8 cellular contexts compared by ENCODE assay signal in the genomic region with DNA sequence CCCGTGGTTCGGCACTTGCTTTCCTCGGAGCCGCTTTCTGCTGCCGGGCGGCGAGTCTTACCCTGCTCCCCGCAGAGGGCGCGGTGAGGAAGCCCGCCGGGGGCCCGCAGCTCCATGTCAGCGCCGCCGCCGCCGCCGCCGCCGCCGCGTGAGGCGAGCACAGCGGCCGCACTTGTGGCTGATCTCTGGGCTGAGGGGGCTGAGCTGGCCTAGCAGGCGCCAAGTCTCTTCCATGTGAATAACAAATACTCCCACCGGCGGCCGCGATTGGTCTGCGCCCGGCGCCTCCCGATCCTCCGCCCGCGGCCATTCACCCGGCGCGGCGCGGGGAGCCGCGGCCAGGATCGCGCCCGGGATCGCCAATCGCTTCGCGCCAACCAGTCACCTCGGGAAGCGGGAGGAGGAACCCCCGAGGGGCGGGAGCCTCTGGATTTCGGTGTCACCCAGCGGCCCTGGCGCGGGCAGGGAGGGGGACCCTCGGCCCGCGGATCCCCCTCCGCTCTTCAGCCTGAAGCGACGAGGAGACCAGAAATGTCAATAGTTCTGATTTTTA. TPM values are rescaled to one million over a fixed set of nuclear protein-coding genes. Genes with fewer than 3 reads are reported as not detected.
DNase-seq lines count a peak whose midpoint lies in the region; ATAC-seq, FAIRE-seq and TF ChIP-seq lines count a peak whose summit lies in the region.

A gene (minus strand): TSS at position 206 of the 553 bp plus-strand sequence.

- H2AFZ ChIP-seq in HepG2 (ENCODE audit: low read length) = no peak within 1 kb of the TSS

- H3K36me3 Mint-ChIP-seq in IgD-negative memory B cell = no peaks in the 10 kb centered on the region
- peaks cover 7% of the 10 kb centered on the region for H3K36me3 Mint-ChIP-seq in dendritic cell treated with granulocyte-macrophage colony-stimulating factor and Interleukin-4, amounts not matched to agents 40 ng/mL and 50 ng/mL, for 4 days (ENCODE audit: low read depth)
- no peaks in the 10 kb centered on the region for H3K36me3 Mint-ChIP-seq in stimulated activated effector memory CD8-positive, alpha-beta T cell treated with anti-CD3 and anti-CD28 coated beads, Interleukin-12 subunit alpha, Interleukin-12 subunit beta, amount 100 ng/mL, for 72 hours

- intact Hi-C loops in dendritic cell treated with granulocyte-macrophage colony-stimulating factor and Interleukin-4, amounts not matched to agents 40 ng/mL and 50 ng/mL, for 4 days (cut with micrococcal nuclease) = no loop called here
- intact Hi-C loops in HepG2 (cut with micrococcal nuclease; ENCODE audit: unreplicated experiment) = loop anchor here (5.0 kb wide), 1 partner anchor 451 kb away; no protein-coding TSS in a partner anchor

- H3K9me3 Mint-ChIP-seq in IgD-negative memory B cell = no peaks in the 10 kb centered on the region
- no peaks in the 10 kb centered on the region for H3K9me3 Mint-ChIP-seq in dendritic cell treated with granulocyte-macrophage colony-stimulating factor and Interleukin-4, amounts not matched to agents 40 ng/mL and 50 ng/mL, for 4 days
- no peaks in the 10 kb centered on the region for H3K9me3 Mint-ChIP-seq in stimulated activated effector memory CD8-positive, alpha-beta T cell treated with anti-CD3 and anti-CD28 coated beads, Interleukin-12 subunit alpha, Interleukin-12 subunit beta, amount 100 ng/mL, for 72 hours

- H3K27me3 ChIP-seq in HepG2 (ENCODE audit: control insufficient read depth in 1 of 2, insufficient read depth in 2 of 2, low read length in 2 of 2) = peaks cover 8 to 71% of the 10 kb centered on the region in 2 experiments

- no peak for TF ChIP-seq EP300 in HepG2 (IDR thresholded peaks at IDR 0.05; ENCODE audit: low read depth in 2 of 2, low read length in 2 of 2)
- TF ChIP-seq EP300 in HepG2 (CRISPR knock-in tag; IDR thresholded peaks at IDR 0.05; ENCODE audit: borderline replicate concordance) = no peak

- 0 out of 2 replicates have a peak, but pooled peaks have one; percentile 14 for TF ChIP-seq RAD21 in HepG2 (CRISPR knock-in tag; IDR thresholded peaks at IDR 0.05)

- 7% methylated on average over 28 of the region's 66 CpGs for WGBS in HepG2 (ENCODE audit: low lambda C conversion rate)

- peaks cover 55% of the 10 kb centered on the region for H3K27me3 Mint-ChIP-seq in IgD-negative memory B cell
- peaks cover 89% of the 10 kb centered on the region for H3K27me3 Mint-ChIP-seq in dendritic cell treated with granulocyte-macrophage colony-stimulating factor and Interleukin-4, amounts not matched to agents 40 ng/mL and 50 ng/mL, for 4 days

- H3K4me2 ChIP-seq in HepG2 (ENCODE audit: low read depth, low read length) = peak within 1 kb of the TSS; percentile 89

- H3K27ac ChIP-seq in SK-N-MC (peak within 1 kb of the TSS; percentile 73), HepG2 (ENCODE audit: extremely low read length, insufficient read depth, low read length) (no peak within 1 kb of the TSS)

- peak within 1 kb of the TSS in 1 of 3 donors; percentile 6 for H3K27ac Mint-ChIP-seq in IgD-negative memory B cell
- peak within 1 kb of the TSS; percentile 48 for H3K27ac Mint-ChIP-seq in dendritic cell treated with granulocyte-macrophage colony-stimulating factor and Interleukin-4, amounts not matched to agents 40 ng/mL and 50 ng/mL, for 4 days
- H3K27ac Mint-ChIP-seq in stimulated activated effector memory CD8-positive, alpha-beta T cell treated with anti-CD3 and anti-CD28 coated beads, Interleukin-12 subunit alpha, Interleukin-12 subunit beta, amount 100 ng/mL, for 72 hours = no peak within 1 kb of the TSS

- peak within 1 kb of the TSS; percentile 89 to 94 (median 92) for H3K4me3 Mint-ChIP-seq in IgD-negative memory B cell
- H3K4me3 Mint-ChIP-seq in dendritic cell treated with granulocyte-macrophage colony-stimulating factor and Interleukin-4, amounts not matched to agents 40 ng/mL and 50 ng/mL, for 4 days = peak within 1 kb of the TSS; percentile 89
- H3K4me3 Mint-ChIP-seq in stimulated activated effector memory CD8-positive, alpha-beta T cell treated with anti-CD3 and anti-CD28 coated beads, Interleukin-12 subunit alpha, Interleukin-12 subunit beta, amount 100 ng/mL, for 72 hours = peak within 1 kb of the TSS; percentile 78

- TF ChIP-seq POLR2A in HepG2 (IDR thresholded peaks at IDR 0.05; ENCODE audit: insufficient read depth in 1 of 2, low read depth in 2 of 2, low read length in 2 of 2) = no peak

- in situ Hi-C loops in HepG2 (cut with HindIII; ENCODE audit: extremely low pct_ligation_motif_present, low pct_unique_long_range_greater_than_20kb) = loop anchor here (10.0 kb wide), 1 partner anchor 148 kb away; no protein-coding TSS in a partner anchor

- CTCF ChIA-PET in HepG2 (lab: Yijun Ruan, JAX; ENCODE audit: low intra/inter-chr PET ratio, low total read pairs) = no interaction called here

- ATAC-seq in HepG2 (peak; percentile 68), HG03097 (IDR thresholded peaks at IDR 0.05; ENCODE audit: low FRiP score, unreplicated experiment) (no peak)
- peak; percentile 14 for ATAC-seq in stimulated activated effector memory CD8-positive, alpha-beta T cell treated with anti-CD3 and anti-CD28 coated beads, Interleukin-12 subunit alpha, Interleukin-12 subunit beta, amount 100 ng/mL, for 72 hours

- peak; percentile 12 for DNase-seq in stimulated activated CD4-positive, alpha-beta T cell treated with anti-CD3 and anti-CD28 coated beads, Interleukin-12 subunit alpha, Interleukin-12 subunit beta, amount 100 ng/mL, for 4 hours
- DNase-seq in stimulated activated CD4-positive, alpha-beta T cell treated with anti-CD3 and anti-CD28 coated beads, Interleukin-2, amount 100 ng/mL, for 48 hours = no peak
- DNase-seq in SK-N-MC (ENCODE audit: low read depth, low spot score) = no peak
- peak; percentile 9 for DNase-seq in HepG2 (ENCODE audit: low spot score)
- no peak for DNase-seq in stimulated activated effector memory CD8-positive, alpha-beta T cell treated with anti-CD3 and anti-CD28 coated beads, Interleukin-12 subunit alpha, Interleukin-12 subunit beta, amount 100 ng/mL, for 72 hours (ENCODE audit: low spot score in 2 of 2)

- 0 out of 2 replicates have a peak, but pooled peaks cover 5% of the 10 kb centered on the region for H3K4me1 ChIP-seq in HepG2 (ENCODE audit: insufficient read depth, low read length)

- TF ChIP-seq CTCF in HepG2 (CRISPR knock-in tag; IDR thresholded peaks at IDR 0.05) = no peak

- H3K36me3 ChIP-seq in SK-N-MC (ENCODE audit: insufficient read depth, low read length) (no peaks in the 10 kb centered on the region), HepG2 (replicated peaks in 1 of 2; ENCODE audit: control insufficient read depth in 1 of 2, insufficient read depth in 2 of 2, low read length in 2 of 2) (no peaks in the 10 kb centered on the region)

- H3K4me3 ChIP-seq in SK-N-MC (peak within 1 kb of the TSS; percentile 96), HepG2 (replicated peaks in 1 of 3; ENCODE audit: insufficient read depth in 1 of 3, low read depth in 2 of 3, low read length in 3 of 3) (peak within 1 kb of the TSS; percentile 65 to 73 (median 70))

- H3K9me3 ChIP-seq in SK-N-MC (ENCODE audit: low read depth, low read length) (no peaks in the 10 kb centered on the region), HepG2 (ENCODE audit: low read length) (no peaks in the 10 kb centered on the region)

- no TSS peak for BruUV-seq in HepG2 (replicated peaks; lab: Mats Ljungman, UMichigan)

- peak within 1 kb of the TSS; percentile 80 for H3K9ac ChIP-seq in SK-N-MC (ENCODE audit: insufficient read length)
- H3K9ac ChIP-seq in HepG2 (ENCODE audit: insufficient read depth, low read depth, low read length) = no peak within 1 kb of the TSS

- H3K79me2 ChIP-seq in HepG2 (ENCODE audit: insufficient read depth, low read length) = no peaks in the 10 kb centered on the region

- H3K4me1 Mint-ChIP-seq in IgD-negative memory B cell = peaks cover 6 to 14% (median 7%) of the 10 kb centered on the region in 3 donors
- peaks cover 17% of the 10 kb centered on the region for H3K4me1 Mint-ChIP-seq in dendritic cell treated with granulocyte-macrophage colony-stimulating factor and Interleukin-4, amounts not matched to agents 40 ng/mL and 50 ng/mL, for 4 days (ENCODE audit: low read depth)
- peaks cover 17% of the 10 kb centered on the region for H3K4me1 Mint-ChIP-seq in stimulated activated effector memory CD8-positive, alpha-beta T cell treated with anti-CD3 and anti-CD28 coated beads, Interleukin-12 subunit alpha, Interleukin-12 subunit beta, amount 100 ng/mL, for 72 hours

- FAIRE-seq in HepG2 (lab: Jason Lieb, UNC) = no peak

- peaks cover 6% of the 10 kb centered on the region; the same call in 1 of the 2 replicates for H4K20me1 ChIP-seq in HepG2 (ENCODE audit: insufficient read depth, low read length)

- POLR2A ChIA-PET in HepG2 (lab: Yijun Ruan, JAX) = no interaction called here

TF ChIP-seq in HepG2, 621 proteins besides CTCF, POLR2A, EP300 and RAD21 (continues in another document):
- TF ChIP-seq ZNF768 (CRISPR knock-in tag; IDR thresholded peaks at IDR 0.05) (peak; percentile 26; the same call in 1 of the 2 replicates), PHF21A (CRISPR knock-in tag; IDR thresholded peaks at IDR 0.05) (0 out of 2 replicates have a peak, but pooled peaks have one; percentile 4), ZNF563 (CRISPR knock-in tag; IDR thresholded peaks at IDR 0.05) (peak; percentile 31; the same call in 1 of the 2 replicates)

RNA-seq across cellular contexts. Expression of the gene that starts here (rescaled TPM):
- polyA plus RNA-seq in IgD-negative memory B cell (not detected), HepG2 (2011; rRNA removed) (not detected in 2 replicates)
- not detected in 2 replicates for total RNA-seq in HepG2 (2016; rRNA removed; fragmentation: Illumina TruSeq; extraction: Trizol)
- not detected in 2 replicates for total RNA-seq in HepG2 (2016; cell fraction: cytosol; rRNA removed; fragmentation: Illumina TruSeq; extraction: Trizol; ENCODE audit: low read depth)
- total RNA-seq in HepG2 (2016; cell fraction: insoluble cytoplasmic fraction; rRNA removed; fragmentation: Illumina TruSeq; extraction: Trizol) = not detected in 2 replicates
- not detected in 2 replicates for total RNA-seq in HepG2 (2016; cell fraction: membrane; rRNA removed; fragmentation: Illumina TruSeq; extraction: Trizol)
- total RNA-seq in HepG2 (2016; cell fraction: nucleus; rRNA removed; fragmentation: Illumina TruSeq; extraction: Trizol) = not detected in 2 replicates
- polyA plus RNA-seq in HepG2 (2011; cell fraction: cytosol; rRNA removed) = not detected in 2 replicates
- polyA plus RNA-seq in HepG2 (2011; cell fraction: nucleus; rRNA removed) = not detected in 2 replicates
- polyA plus RNA-seq in HepG2 (2012) = not detected in 2 replicates
- polyA plus RNA-seq in HepG2 (2016; cell fraction: cytosol; fragmentation: Illumina TruSeq; extraction: Trizol; ENCODE audit: low read depth) = not detected in 2 replicates
- polyA plus RNA-seq in HepG2 (2016; cell fraction: insoluble cytoplasmic fraction; fragmentation: Illumina TruSeq; extraction: Trizol; ENCODE audit: low read depth) = not detected in 2 replicates
- polyA plus RNA-seq in HepG2 (2016; cell fraction: membrane; fragmentation: Illumina TruSeq; extraction: Trizol; ENCODE audit: low read depth) = not detected in 2 replicates
- not detected in 2 replicates for polyA plus RNA-seq in HepG2 (2016; cell fraction: nucleus; fragmentation: Illumina TruSeq; extraction: Trizol; ENCODE audit: insufficient read depth, low read depth)
- polyA minus RNA-seq in HepG2 (2011; rRNA and poly(A)+ RNA removed; ENCODE audit: low replicate concordance) = not detected in 2 replicates
- polyA minus RNA-seq in HepG2 (2011; cell fraction: cytosol; rRNA and poly(A)+ RNA removed) = not detected in 2 replicates
- not detected in 2 replicates for polyA minus RNA-seq in HepG2 (2011; cell fraction: nucleus; rRNA and poly(A)+ RNA removed)

Comparison
In these comparisons a context has a peak if more than half of its experiments do, and no peak if none do; other contexts are left out.
1. Peak in DNase-seq, ATAC-seq, H3K4me3 ChIP-seq and H3K4me2 ChIP-seq in HepG2; RNA of the gene not detected or under 1 TPM.